In genomic region chr9:99867968-99868367, GRCh38 we compare ENCODE assay signal across 18 cellular contexts. TPM values are rescaled to one million over a fixed set of nuclear protein-coding genes. Genes with fewer than 3 reads are reported as not detected.
A peak's percentile ranks its signal among the peaks of the same experiment; 100 is the strongest.
DNase-seq lines count a peak whose midpoint lies in the region; ATAC-seq lines count a peak whose summit lies in the region.
"Had no signal": no experiment of that assay in that cellular context is flagged by ENCODE, and none has a peak within 500 bp of the region (broad histone marks: within the 10 kb centered on the region; RNA-seq: fewer than 3 reads in every experiment).

No MANE protein-coding gene starts in this region.

- no peak for DNase-seq in activated naive CD8-positive, alpha-beta T cell treated with anti-CD3 and anti-CD28 coated beads, Interleukin-2, amount 50 U/mL, for 24 hours
- DNase-seq in activated naive CD8-positive, alpha-beta T cell treated with anti-CD3 and anti-CD28 coated beads for 36 hours, result no peak
- DNase-seq in stimulated activated naive CD8-positive, alpha-beta T cell treated with anti-CD3 and anti-CD28 coated beads, Interleukin-15, Interleukin-2, amounts not matched to agents 100 U/mL and 50 U/mL, for 24 hours, result no peak
- DNase-seq in C1 segment of cervical spinal cord (lab: John Stamatoyannopoulos, UW), result no peak
- no peak for DNase-seq in NCI-H2081 (lab: John Stamatoyannopoulos, UW)
- DNase-seq: activated naive CD4-positive, alpha-beta T cell treated with Interleukin-2 at 50 U/mL for 16 hours; DMS 273 treated with DMSO at 0.1 percent for 48 hours; glutamatergic neuron; left cardiac atrium; naive B cell; NCI-H1092 treated with DMSO at 0.1 percent for 48 hours; NCI-H526; stimulated activated CD4-positive, alpha-beta T cell treated with anti-CD3 and anti-CD28 coated beads, Interleukin-2, amount 100 ng/mL, for 24 hours; T-helper 9 cell had no signal

- peaks cover 13% of the 10 kb centered on the region for H3K4me1 Mint-ChIP-seq in activated naive CD8-positive, alpha-beta T cell treated with anti-CD3 and anti-CD28 coated beads, Interleukin-2, amount 50 U/mL, for 24 hours
- peaks cover 16% of the 10 kb centered on the region for H3K4me1 Mint-ChIP-seq in activated naive CD8-positive, alpha-beta T cell treated with anti-CD3 and anti-CD28 coated beads for 36 hours
- H3K4me1 Mint-ChIP-seq: naive B cell had no signal

- no peak overlapping the region for H3K4me3 Mint-ChIP-seq in activated naive CD8-positive, alpha-beta T cell treated with anti-CD3 and anti-CD28 coated beads, Interleukin-2, amount 50 U/mL, for 24 hours
- no peak overlapping the region for H3K4me3 Mint-ChIP-seq in activated naive CD8-positive, alpha-beta T cell treated with anti-CD3 and anti-CD28 coated beads for 36 hours
- H3K4me3 Mint-ChIP-seq: central memory CD8-positive, alpha-beta T cell; naive B cell had no signal

- no peak overlapping the region for H3K27ac Mint-ChIP-seq in activated naive CD8-positive, alpha-beta T cell treated with anti-CD3 and anti-CD28 coated beads, Interleukin-2, amount 50 U/mL, for 24 hours
- no peak overlapping the region for H3K27ac Mint-ChIP-seq in activated naive CD8-positive, alpha-beta T cell treated with anti-CD3 and anti-CD28 coated beads for 36 hours

- ATAC-seq in activated naive CD8-positive, alpha-beta T cell treated with anti-CD3 and anti-CD28 coated beads, Interleukin-2, amount 50 U/mL, for 24 hours, result peak; percentile 59
- ATAC-seq in HG02588 (IDR thresholded peaks at IDR 0.05; ENCODE audit: unreplicated experiment) (peak; percentile 65), HG03521 (IDR thresholded peaks at IDR 0.05; ENCODE audit: unreplicated experiment) (peak; percentile 61), GM19467 (IDR thresholded peaks at IDR 0.05; ENCODE audit: unreplicated experiment) (no peak)
- ATAC-seq in stimulated activated naive CD8-positive, alpha-beta T cell treated with anti-CD3 and anti-CD28 coated beads, Interleukin-15, Interleukin-2, amounts not matched to agents 100 U/mL and 50 U/mL, for 24 hours, result peak; percentile 59

- H3K9me3 Mint-ChIP-seq in activated naive CD8-positive, alpha-beta T cell treated with anti-CD3 and anti-CD28 coated beads, Interleukin-2, amount 50 U/mL, for 24 hours, result no peaks in the 10 kb centered on the region
- H3K9me3 Mint-ChIP-seq in activated naive CD8-positive, alpha-beta T cell treated with anti-CD3 and anti-CD28 coated beads for 36 hours, result no peaks in the 10 kb centered on the region
- H3K9me3 Mint-ChIP-seq: central memory CD8-positive, alpha-beta T cell; naive B cell had no signal

- H3K27me3 Mint-ChIP-seq in activated naive CD8-positive, alpha-beta T cell treated with anti-CD3 and anti-CD28 coated beads, Interleukin-2, amount 50 U/mL, for 24 hours, result no peaks in the 10 kb centered on the region
- H3K27me3 Mint-ChIP-seq in activated naive CD8-positive, alpha-beta T cell treated with anti-CD3 and anti-CD28 coated beads for 36 hours, result no peaks in the 10 kb centered on the region
- H3K27me3 Mint-ChIP-seq: central memory CD8-positive, alpha-beta T cell had no signal

- peaks cover 30% of the 10 kb centered on the region for H3K36me3 Mint-ChIP-seq in activated naive CD8-positive, alpha-beta T cell treated with anti-CD3 and anti-CD28 coated beads, Interleukin-2, amount 50 U/mL, for 24 hours (ENCODE audit: low read depth)
- H3K36me3 Mint-ChIP-seq in activated naive CD8-positive, alpha-beta T cell treated with anti-CD3 and anti-CD28 coated beads for 36 hours, result peaks cover 16% of the 10 kb centered on the region
- H3K36me3 Mint-ChIP-seq: naive B cell had no signal

RNA-seq across cellular contexts. Expression of gene STX17, which starts 38.5 kb away (rescaled TPM):
- total RNA-seq in activated naive CD8-positive, alpha-beta T cell treated with anti-CD3 and anti-CD28 coated beads for 36 hours, result 10 to 100 TPM; 27.4 to 33.4 TPM

RNA-seq across cellular contexts. Expression of gene NR4A3, which starts 46.3 kb away (rescaled TPM):
- 10 to 100 TPM; 35.7 to 36.9 TPM for total RNA-seq in activated naive CD8-positive, alpha-beta T cell treated with anti-CD3 and anti-CD28 coated beads for 36 hours
